Comparison of ENCODE assay signal across 1 cellular context in genomic region chr2:190628651-190629378, GRCh38.
TF ChIP-seq lines count a peak whose summit lies in the region.

No MANE protein-coding gene starts in this region.

TF ChIP-seq in GM23338, 12 proteins besides CTCF, POLR2A, EP300 and RAD21 (continued from another document):
- no peak for TF ChIP-seq ZNF462 (CRISPR knock-in tag; IDR thresholded peaks at IDR 0.05)
- no peak for TF ChIP-seq EZH2phosphoT487 (IDR thresholded peaks at IDR 0.05; ENCODE audit: unreplicated experiment)
- no peak for TF ChIP-seq ZNF331 (CRISPR knock-in tag; IDR thresholded peaks at IDR 0.05; ENCODE audit: low read depth)
- TF ChIP-seq JUNB (IDR thresholded peaks at IDR 0.05; ENCODE audit: unreplicated experiment) = no peak
- no peak for TF ChIP-seq CREB1 (CRISPR knock-in tag; IDR thresholded peaks at IDR 0.05; ENCODE audit: low read depth)
- TF ChIP-seq NANOG (IDR thresholded peaks at IDR 0.05; ENCODE audit: borderline replicate concordance) = no peak
- no peak for TF ChIP-seq STAT1 (IDR thresholded peaks at IDR 0.05; ENCODE audit: unreplicated experiment)
TF ChIP-seq in GM23338: peak in this region for 0.
